1 cellular context compared by ENCODE assay signal in genomic region chr22:20999350-21000214, GRCh38.
TF ChIP-seq lines count a peak whose summit lies in the region.

No MANE protein-coding gene starts in this region.

TF ChIP-seq in endothelial cell of umbilical vein, 7 proteins besides CTCF, POLR2A, EP300 and RAD21:
- no peak for TF ChIP-seq GATA2 (IDR thresholded peaks at IDR 0.05; ENCODE audit: insufficient read depth, insufficient read length, low read depth, low read length)
